ENCODE assay signal across 10 cellular contexts in the genomic region with DNA sequence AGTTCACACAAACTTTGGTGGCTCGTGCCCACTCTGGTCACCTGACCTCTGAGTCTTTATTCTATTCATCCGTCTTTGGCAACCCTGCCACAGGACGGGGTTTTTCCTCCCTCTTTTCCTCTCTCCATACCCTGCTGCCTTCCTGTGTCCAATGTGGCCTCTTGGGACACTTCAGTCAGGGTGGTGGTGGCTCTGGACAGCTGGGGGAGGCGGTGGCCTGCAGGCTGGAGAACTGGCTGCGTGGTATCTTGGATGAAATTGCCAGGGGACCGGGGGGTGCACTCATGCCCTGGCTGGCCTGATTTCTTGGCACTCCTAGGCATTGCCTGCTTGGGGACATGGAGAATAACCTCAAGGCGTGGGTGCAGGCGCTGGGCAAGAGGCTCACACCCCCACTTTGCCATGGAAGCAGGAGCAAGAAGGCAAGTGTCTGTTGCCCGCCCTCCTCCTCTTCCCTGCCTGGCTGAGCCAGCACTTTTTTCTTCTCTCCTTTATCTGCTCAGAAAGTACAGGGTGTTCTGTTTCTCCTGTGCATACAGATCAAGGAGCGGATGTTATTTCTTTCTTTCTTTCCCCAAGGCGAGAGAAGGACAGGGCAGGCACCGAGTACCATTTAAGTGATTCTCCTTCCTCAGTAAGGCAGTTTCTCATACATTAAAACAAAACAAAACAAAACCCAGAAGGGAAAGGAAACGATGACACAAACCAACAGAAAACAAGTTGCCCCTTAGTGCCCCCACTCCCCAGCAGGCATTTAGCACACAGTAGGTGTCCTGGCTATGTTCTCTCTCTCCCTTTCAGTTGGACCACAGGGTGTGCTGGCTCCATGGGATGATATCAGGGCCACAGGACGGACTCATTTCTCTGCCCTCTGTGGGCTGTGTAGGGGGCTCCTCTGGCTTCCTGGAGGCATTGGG. TPM values are rescaled to one million over a fixed set of nuclear protein-coding genes. Genes with fewer than 3 reads are reported as not detected.
DNase-seq lines count a peak whose midpoint lies in the region; ATAC-seq and TF ChIP-seq lines count a peak whose summit lies in the region.
"Had no signal": no experiment of that assay in that cellular context is flagged by ENCODE, and none has a peak within 500 bp of the region (broad histone marks: within the 10 kb centered on the region; RNA-seq: fewer than 3 reads in every experiment).

No MANE protein-coding gene starts in this region.

- H3K9ac ChIP-seq in BLaER1 (peak overlapping the region; percentile 45; the same call in 1 of the 2 replicates), NT2/D1 (ENCODE audit: insufficient read length, low read depth) (peak overlapping the region; percentile 51), neural progenitor cell (no peak overlapping the region)

- H3K9me3 ChIP-seq in BLaER1 (no peaks in the 10 kb centered on the region), NT2/D1 (ENCODE audit: insufficient read depth, low read length) (no peaks in the 10 kb centered on the region), neural progenitor cell (ENCODE audit: low read depth) (no peaks in the 10 kb centered on the region)

- H3F3A ChIP-seq in neural progenitor cell (ENCODE audit: low read depth): peaks cover 15% of the 10 kb centered on the region

- H3K27me3 ChIP-seq in BLaER1 (no peaks in the 10 kb centered on the region), NT2/D1 (ENCODE audit: insufficient read depth, insufficient read length) (no peaks in the 10 kb centered on the region), neural progenitor cell (peaks cover 6% of the 10 kb centered on the region)

- peaks cover 2% of the 10 kb centered on the region for H3K9me3 Mint-ChIP-seq in neural progenitor cell

- no peaks in the 10 kb centered on the region for H3K27me3 Mint-ChIP-seq in neural progenitor cell (ENCODE audit: insufficient read depth, low read depth)

- peaks cover 4% of the 10 kb centered on the region for H3K36me3 Mint-ChIP-seq in neural progenitor cell

- H3K4me3 ChIP-seq in BLaER1 (no peak overlapping the region), NT2/D1 (ENCODE audit: insufficient read length, low read depth) (no peak overlapping the region), neural progenitor cell (no peak overlapping the region)

- no peak for TF ChIP-seq CTCF in neural progenitor cell (IDR thresholded peaks at IDR 0.05)

- no peak for ATAC-seq in HG02623 (IDR thresholded peaks at IDR 0.05; ENCODE audit: unreplicated experiment)

- peak overlapping the region; percentile 30 for H3K4me3 Mint-ChIP-seq in neural progenitor cell

- no peaks in the 10 kb centered on the region for H3K79me2 ChIP-seq in neural progenitor cell (ENCODE audit: low read depth)

- H3K27ac ChIP-seq in BLaER1 (peak overlapping the region; percentile 36; the same call in 1 of the 2 replicates), neural progenitor cell (no peak overlapping the region)

- H3K27ac Mint-ChIP-seq in neural progenitor cell: peak overlapping the region; percentile 42

- peaks cover 86% of the 10 kb centered on the region for H3K4me1 ChIP-seq in BLaER1
- H3K4me1 ChIP-seq in NT2/D1 (ENCODE audit: insufficient read depth, insufficient read length): peaks cover 31% of the 10 kb centered on the region
- peaks cover 42% of the 10 kb centered on the region for H3K4me1 ChIP-seq in neural progenitor cell

- no peak for DNase-seq in NT2/D1 (ENCODE audit: low read depth, low spot score)
- DNase-seq in cerebellar cortex (ENCODE audit: low spot score): peak; percentile 39
- peak; percentile 55 for DNase-seq in neural progenitor cell (ENCODE audit: low spot score)
- DNase-seq in T1000 (lab: John Stamatoyannopoulos, UW): no peak
- no peak for DNase-seq in stimulated activated CD4-positive, alpha-beta T cell treated with anti-CD3 and anti-CD28 coated beads, Interleukin-2, amount 100 ng/mL, for 48 hours
- no peak for DNase-seq in NCI-H748 (lab: John Stamatoyannopoulos, UW; ENCODE audit: unreplicated experiment)
- DNase-seq: foreskin melanocyte, NCI-H146 had no signal

- no peak overlapping the region for H2AFZ ChIP-seq in neural progenitor cell (replicated peaks)

- H3K4me1 Mint-ChIP-seq in neural progenitor cell: peaks cover 48% of the 10 kb centered on the region

- H3K4me2 ChIP-seq in BLaER1 (peak overlapping the region; percentile 91), neural progenitor cell (peak overlapping the region; percentile 83)

- H4K20me1 ChIP-seq in BLaER1 (peaks cover 45% of the 10 kb centered on the region; the same call in 1 of the 2 replicates), neural progenitor cell (ENCODE audit: low read depth) (peaks cover 15% of the 10 kb centered on the region)

- peaks cover under 1% of the 10 kb centered on the region; the same call in 1 of the 2 replicates for H3K36me3 ChIP-seq in BLaER1
- H3K36me3 ChIP-seq in NT2/D1 (ENCODE audit: insufficient read depth, insufficient read length, low read length): peaks cover 5% of the 10 kb centered on the region
- no peaks in the 10 kb centered on the region for H3K36me3 ChIP-seq in neural progenitor cell

RNA-seq across cellular contexts. Expression of gene SMOX, which starts 22.3 kb away (rescaled TPM):
- total RNA-seq in neural progenitor cell (ENCODE audit: low replicate concordance): 6.8 and 11.6 TPM in 2 replicates

Comparison
In these comparisons a context has a peak if more than half of its experiments do, and no peak if none do; other contexts are left out.
1. DNase-seq: peak in cerebellar cortex (single experiment) and neural progenitor cell (single experiment); none in NT2/D1 (single experiment), T1000 (single experiment), stimulated activated CD4-positive, alpha-beta T cell treated with anti-CD3 and anti-CD28 coated beads, Interleukin-2, amount 100 ng/mL, for 48 hours (0 of 2) and NCI-H748 (single experiment).